16 cellular contexts compared by ENCODE assay signal in the genomic region with DNA sequence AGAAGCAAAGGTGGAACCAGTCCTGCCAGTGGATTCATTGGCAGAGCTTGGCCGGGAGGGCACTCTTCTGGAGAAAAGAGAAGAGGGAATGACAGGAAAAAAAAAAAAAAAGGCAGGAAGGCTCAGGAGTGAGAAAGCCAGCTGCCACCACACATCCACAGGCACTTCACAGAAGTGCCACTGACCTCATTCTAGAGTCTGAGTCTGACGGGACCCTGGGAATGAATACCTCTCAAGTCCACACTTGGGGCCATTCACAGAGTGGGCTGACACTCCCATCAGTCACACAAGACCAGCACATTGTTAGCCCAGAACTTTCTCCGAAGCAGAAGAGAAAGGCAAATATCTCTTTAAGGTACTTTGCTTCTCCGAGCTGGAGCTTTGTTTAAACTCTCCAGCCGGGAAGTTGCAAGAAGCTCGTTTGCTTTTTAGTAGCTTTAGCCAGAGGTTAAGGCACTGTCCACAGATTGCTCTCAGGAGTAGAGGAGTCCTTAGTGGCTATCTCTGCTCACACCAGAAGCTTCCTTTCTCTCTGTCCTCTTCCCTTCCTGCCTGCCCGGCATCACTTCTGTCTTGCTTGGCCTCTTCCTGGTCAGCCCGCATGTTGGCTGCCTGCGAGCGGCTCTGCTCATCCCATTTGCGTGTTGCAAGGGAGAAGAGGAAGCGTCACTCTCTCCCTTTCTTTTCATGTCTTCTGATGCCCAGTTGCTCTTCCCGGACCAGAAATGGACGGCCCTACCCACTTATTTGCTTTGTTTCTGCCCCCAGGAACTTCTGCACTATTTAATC. TPM values are rescaled to one million over a fixed set of nuclear protein-coding genes. Genes with fewer than 3 reads are reported as not detected.
A peak's percentile ranks its signal among the peaks of the same experiment; 100 is the strongest.
DNase-seq lines count a peak whose midpoint lies in the region; ATAC-seq and TF ChIP-seq lines count a peak whose summit lies in the region.
"Had no signal": no experiment of that assay in that cellular context is flagged by ENCODE, and none has a peak within 500 bp of the region (broad histone marks: within the 10 kb centered on the region; RNA-seq: fewer than 3 reads in every experiment).

No MANE protein-coding gene starts in this region.

- ATAC-seq in left lobe of liver: peak; percentile 29
- no peak for ATAC-seq in HG03342 (IDR thresholded peaks at IDR 0.05; ENCODE audit: unreplicated experiment)
- ATAC-seq in HG03135 (IDR thresholded peaks at IDR 0.05; ENCODE audit: unreplicated experiment): no peak

- H3K27ac ChIP-seq in Peyer's patch: no peak overlapping the region
- H3K27ac ChIP-seq: prostate gland, SK-N-MC, testis had no signal

- no peak for TF ChIP-seq CTCF in Peyer's patch (IDR thresholded peaks at IDR 0.05)

- H3K4me1 ChIP-seq in Peyer's patch: peaks cover 0 to 4% (median 0%) of the 10 kb centered on the region in 4 donors
- H3K4me1 ChIP-seq: Caco-2, prostate gland, testis had no signal

- H3K36me3 ChIP-seq in Peyer's patch: no peaks in the 10 kb centered on the region
- H3K36me3 ChIP-seq: prostate gland had no signal

- DNase-seq in activated CD8-positive, alpha-beta memory T cell treated with anti-CD3 and anti-CD28 coated beads for 24 hours: peak; percentile 19
- DNase-seq in activated CD8-positive, alpha-beta memory T cell treated with anti-CD3 and anti-CD28 coated beads, Interleukin-2, amount 50 U/mL, for 4 hours: no peak
- peak in 2 of 3 donors; percentile 12 to 44 for DNase-seq in Peyer's patch
- no peak for DNase-seq in left lobe of liver (ENCODE audit: low spot score)
- peak; percentile 54 for DNase-seq in retina
- no peak for DNase-seq in NCI-H510A treated with DMSO at 0.1 percent for 48 hours (lab: John Stamatoyannopoulos, UW)
- DNase-seq: Caco-2, GF-D8, Kasumi-1, NCI-H146, NCI-H446 treated with DMSO at 0.1 percent for 48 hours, testis had no signal

- no peaks in the 10 kb centered on the region for H3K9me3 ChIP-seq in Peyer's patch
- H3K9me3 ChIP-seq: Caco-2, prostate gland, testis had no signal

- TF ChIP-seq POLR2A in Peyer's patch (IDR thresholded peaks at IDR 0.05): no peak

- no peak overlapping the region for H3K4me3 ChIP-seq in Peyer's patch
- H3K4me3 ChIP-seq: prostate gland, SK-N-MC, testis had no signal

- no peaks in the 10 kb centered on the region for H3K27me3 ChIP-seq in Peyer's patch
- H3K27me3 ChIP-seq: testis had no signal

RNA-seq across cellular contexts. Expression of a gene that starts 53.8 kb away (rescaled TPM):
- total RNA-seq in Peyer's patch (10 to 100 TPM; 14.9 to 32.8 (median 26.8) TPM), left lobe of liver (46.5 TPM)

RNA-seq across cellular contexts. Expression of a gene that starts 57.2 kb away (rescaled TPM):
- 10 to 100 TPM in 2 of 4 donors, 1 to 10 TPM in 2; 5.7 to 41.3 (median 10.5) TPM for total RNA-seq in Peyer's patch
- 3.6 TPM for total RNA-seq in left lobe of liver

Comparison
In these comparisons a context has a peak if more than half of its experiments do, and no peak if none do; other contexts are left out.
1. DNase-seq: peak in activated CD8-positive, alpha-beta memory T cell treated with anti-CD3 and anti-CD28 coated beads for 24 hours (single experiment), Peyer's patch (2 of 3) and retina (single experiment); none in activated CD8-positive, alpha-beta memory T cell treated with anti-CD3 and anti-CD28 coated beads, Interleukin-2, amount 50 U/mL, for 4 hours (single experiment), left lobe of liver (single experiment) and NCI-H510A treated with DMSO at 0.1 percent for 48 hours (single experiment).